8 cellular contexts compared by ENCODE assay signal in the genomic region with DNA sequence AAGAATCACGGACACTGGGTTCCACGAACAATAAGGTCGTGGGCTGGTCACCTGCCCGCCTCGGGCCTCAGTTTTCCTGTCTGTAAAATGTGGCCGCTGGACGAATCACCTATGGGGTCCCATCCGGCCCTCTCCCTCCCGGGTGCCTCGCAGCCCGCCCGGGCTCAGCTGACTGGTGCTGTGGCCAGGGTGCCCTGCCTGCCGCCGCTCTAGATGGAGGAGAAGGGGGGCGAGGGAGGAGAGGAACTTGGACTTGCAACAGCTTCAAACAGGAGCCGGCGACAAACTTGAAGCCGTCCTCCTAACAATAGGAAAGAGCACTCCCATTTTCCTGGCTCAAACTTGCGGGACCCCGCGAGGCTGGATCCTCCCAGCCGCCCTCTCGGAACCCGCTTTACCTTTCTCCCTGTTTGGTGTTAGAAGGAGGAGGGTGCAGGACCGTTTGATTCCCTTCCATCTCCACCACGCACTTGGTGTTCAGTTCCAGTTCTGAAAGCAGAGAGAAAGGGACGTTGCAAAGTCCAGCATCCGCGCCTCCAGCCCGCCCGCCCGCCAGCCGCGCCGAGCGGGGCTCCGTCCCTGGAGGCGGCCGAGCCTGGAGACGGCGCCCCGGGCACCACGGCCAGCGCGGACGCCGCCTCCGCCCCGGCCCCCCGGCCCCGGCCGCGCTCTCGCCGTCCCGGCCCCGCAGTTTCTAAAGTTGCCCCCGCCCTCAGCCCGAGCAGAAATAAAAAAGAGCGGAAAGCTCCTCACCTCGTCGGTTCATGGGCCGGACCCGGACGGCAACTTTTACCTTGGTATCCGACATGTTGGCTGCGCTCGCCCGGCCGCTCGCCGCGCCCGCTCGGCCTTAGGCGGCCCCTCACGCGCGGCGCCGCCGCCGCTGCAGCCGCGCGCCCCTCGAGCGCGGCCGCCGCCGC. TPM values are rescaled to one million over a fixed set of nuclear protein-coding genes. Genes with fewer than 3 reads are reported as not detected.
DNase-seq lines count a peak whose midpoint lies in the region; ATAC-seq and TF ChIP-seq lines count a peak whose summit lies in the region.

No MANE protein-coding gene starts in this region.

- H3K27me3 ChIP-seq in HAP-1 (ENCODE audit: low read depth), result no peaks in the 10 kb centered on the region
- H3K27me3 ChIP-seq in MG63, result no peaks in the 10 kb centered on the region
- H3K27me3 ChIP-seq in neuron (ENCODE audit: insufficient read depth, low read length), result no peaks in the 10 kb centered on the region

- peaks cover 59% of the 10 kb centered on the region for H3K27me3 Mint-ChIP-seq in activated CD4-positive, alpha-beta T cell treated with anti-CD3 and anti-CD28 coated beads for 36 hours
- peaks cover 50% of the 10 kb centered on the region for H3K27me3 Mint-ChIP-seq in activated T-helper 17 cell treated with anti-CD3 and anti-CD28 coated beads, Interleukin-2, amount 50 U/mL, for 72 hours
- peaks cover 6% of the 10 kb centered on the region for H3K27me3 Mint-ChIP-seq in glutamatergic neuron (ENCODE audit: unreplicated experiment)

- H3K4me3 Mint-ChIP-seq in activated CD4-positive, alpha-beta T cell treated with anti-CD3 and anti-CD28 coated beads for 36 hours, result peak overlapping the region; percentile 39
- H3K4me3 Mint-ChIP-seq in activated T-helper 17 cell treated with anti-CD3 and anti-CD28 coated beads, Interleukin-2, amount 50 U/mL, for 72 hours, result peak overlapping the region; percentile 22
- H3K4me3 Mint-ChIP-seq in glutamatergic neuron (ENCODE audit: unreplicated experiment), result peak overlapping the region; percentile 91

- H3K4me1 Mint-ChIP-seq in activated CD4-positive, alpha-beta T cell treated with anti-CD3 and anti-CD28 coated beads for 36 hours, result peaks cover 9% of the 10 kb centered on the region
- peaks cover 9% of the 10 kb centered on the region for H3K4me1 Mint-ChIP-seq in activated T-helper 17 cell treated with anti-CD3 and anti-CD28 coated beads, Interleukin-2, amount 50 U/mL, for 72 hours
- peaks cover 14% of the 10 kb centered on the region for H3K4me1 Mint-ChIP-seq in glutamatergic neuron (ENCODE audit: low read depth, unreplicated experiment)

- H3K4me3 ChIP-seq in HAP-1 (peak overlapping the region; percentile 68), MG63 (peak overlapping the region; percentile 65), neuron (ENCODE audit: low read length) (peak overlapping the region; percentile 79)

- H3K9me3 Mint-ChIP-seq in activated CD4-positive, alpha-beta T cell treated with anti-CD3 and anti-CD28 coated beads for 36 hours (ENCODE audit: low read depth), result no peaks in the 10 kb centered on the region
- no peaks in the 10 kb centered on the region for H3K9me3 Mint-ChIP-seq in activated T-helper 17 cell treated with anti-CD3 and anti-CD28 coated beads, Interleukin-2, amount 50 U/mL, for 72 hours
- H3K9me3 Mint-ChIP-seq in glutamatergic neuron (ENCODE audit: unreplicated experiment), result peaks cover 10% of the 10 kb centered on the region

- H2AFZ ChIP-seq in neuron (ENCODE audit: low read depth, low read length), result peak overlapping the region; percentile 64

- H3K9me3 ChIP-seq in HAP-1 (no peaks in the 10 kb centered on the region), MG63 (no peaks in the 10 kb centered on the region), neuron (ENCODE audit: low read length) (no peaks in the 10 kb centered on the region)

- intact Hi-C loops in activated CD4-positive, alpha-beta T cell treated with anti-CD3 and anti-CD28 coated beads for 36 hours (cut with DNase I, micrococcal nuclease), result loop anchor here in 1 of 2 experiments (10.0 kb wide), 2 partner anchors 102 to 128 kb away; no protein-coding TSS in a partner anchor

- DNase-seq in activated CD4-positive, alpha-beta T cell treated with anti-CD3 and anti-CD28 coated beads for 36 hours, result peak; percentile 13
- DNase-seq in activated CD4-positive, alpha-beta T cell treated with anti-CD3 and anti-CD28 coated beads, Interleukin-2, amount 50 U/mL, for 4 hours, result no peak
- DNase-seq in HAP-1 (ENCODE audit: low spot score in 2 of 2) (peak; percentile 47 to 72), MG63 (peak; percentile 43), glutamatergic neuron (peak; percentile 54)
- DNase-seq in central memory CD4-positive, alpha-beta T cell, result no peak

- no peaks in the 10 kb centered on the region for H3K36me3 Mint-ChIP-seq in activated CD4-positive, alpha-beta T cell treated with anti-CD3 and anti-CD28 coated beads for 36 hours (ENCODE audit: low read depth)
- H3K36me3 Mint-ChIP-seq in activated T-helper 17 cell treated with anti-CD3 and anti-CD28 coated beads, Interleukin-2, amount 50 U/mL, for 72 hours (ENCODE audit: low read depth), result peaks cover 5% of the 10 kb centered on the region
- H3K36me3 Mint-ChIP-seq in glutamatergic neuron (ENCODE audit: unreplicated experiment), result no peaks in the 10 kb centered on the region

- H3K4me1 ChIP-seq in HAP-1 (peaks cover 16% of the 10 kb centered on the region), neuron (ENCODE audit: insufficient read depth, low read length) (peaks cover 28% of the 10 kb centered on the region)

- ATAC-seq in activated CD4-positive, alpha-beta T cell treated with anti-CD3 and anti-CD28 coated beads for 36 hours, result peak; percentile 11
- no peak for ATAC-seq in activated T-helper 17 cell treated with anti-CD3 and anti-CD28 coated beads, Interleukin-2, amount 50 U/mL, for 72 hours (replicated peaks)

- TF ChIP-seq CTCF in glutamatergic neuron (IDR thresholded peaks at IDR 0.05; ENCODE audit: partially characterized antibody, unreplicated experiment), result no peak

- in situ Hi-C loops in HAP-1 (cut with MboI; ENCODE audit: low sequenced_read_pairs), result no loop called here

- CTCF ChIA-PET in activated CD4-positive, alpha-beta T cell treated with anti-CD3 and anti-CD28 coated beads for 36 hours (lab: Charles Lee), result no interaction called here

- no peak overlapping the region for H3K27ac Mint-ChIP-seq in activated CD4-positive, alpha-beta T cell treated with anti-CD3 and anti-CD28 coated beads for 36 hours
- H3K27ac Mint-ChIP-seq in activated T-helper 17 cell treated with anti-CD3 and anti-CD28 coated beads, Interleukin-2, amount 50 U/mL, for 72 hours, result no peak overlapping the region
- H3K27ac Mint-ChIP-seq in glutamatergic neuron (ENCODE audit: unreplicated experiment), result peak overlapping the region; percentile 28

- H3K36me3 ChIP-seq in HAP-1 (replicated peaks) (peaks cover 3% of the 10 kb centered on the region), MG63 (no peaks in the 10 kb centered on the region), neuron (ENCODE audit: insufficient read depth, low read length) (peaks cover 14% of the 10 kb centered on the region)

- POLR2A ChIA-PET in activated CD4-positive, alpha-beta T cell treated with anti-CD3 and anti-CD28 coated beads for 36 hours (lab: Charles Lee), result no interaction called here

RNA-seq across cellular contexts. Expression of a gene that starts 0.5 kb away (rescaled TPM):
- total RNA-seq in activated CD4-positive, alpha-beta T cell treated with anti-CD3 and anti-CD28 coated beads for 36 hours, result under 1 TPM in 1 of 2 experiments, not detected in 1; 0.07 TPM
- 9.5 and 11.3 TPM in 2 replicates for total RNA-seq in MG63 (2014; rRNA removed; shearing (Covaris generic); ENCODE audit: low replicate concordance)
- total RNA-seq in activated T-helper 17 cell treated with anti-CD3 and anti-CD28 coated beads, Interleukin-2, amount 50 U/mL, for 72 hours, result under 1 TPM in 1 of 2 donors, not detected in 1; 0.45 TPM
- 26.7 TPM for total RNA-seq in glutamatergic neuron (ENCODE audit: unreplicated experiment)

Comparison
In these comparisons a context has a peak if more than half of its experiments do, and no peak if none do; other contexts are left out.
1. DNase-seq: peak in activated CD4-positive, alpha-beta T cell treated with anti-CD3 and anti-CD28 coated beads for 36 hours (single experiment), HAP-1 (2 of 2), MG63 (single experiment) and glutamatergic neuron (single experiment); none in activated CD4-positive, alpha-beta T cell treated with anti-CD3 and anti-CD28 coated beads, Interleukin-2, amount 50 U/mL, for 4 hours (0 of 2) and central memory CD4-positive, alpha-beta T cell (single experiment).
2. H3K4me3 Mint-ChIP-seq: peak in every context shown above with its lines; median percentile 91 in glutamatergic neuron; 39 in activated CD4-positive, alpha-beta T cell treated with anti-CD3 and anti-CD28 coated beads for 36 hours; 22 in activated T-helper 17 cell treated with anti-CD3 and anti-CD28 coated beads, Interleukin-2, amount 50 U/mL, for 72 hours.
3. Peak in every context shown above with its lines, with median percentiles within 50 percentile points of each other: H3K4me3 ChIP-seq.